Comparison of ENCODE assay signal across 7 cellular contexts in genomic region chr16:14303654-14304394, GRCh38.
DNase-seq lines count a peak whose midpoint lies in the region; ATAC-seq lines count a peak whose summit lies in the region.

No MANE protein-coding gene starts in this region.

- DNase-seq in HAP-1 (ENCODE audit: low spot score in 2 of 2) (peak in 1 of 2 experiments; percentile 47), AML-193 (lab: John Stamatoyannopoulos, UW) (no peak), DMS153 (lab: John Stamatoyannopoulos, UW) (no peak)
- no peak for DNase-seq in stimulated activated naive CD8-positive, alpha-beta T cell treated with anti-CD3 and anti-CD28 coated beads, Interleukin-15, amount 100 ng/mL, for 72 hours

- in situ Hi-C loops in HAP-1 (cut with MboI; ENCODE audit: low sequenced_read_pairs): loop anchor here (5.0 to 10.0 kb wide), 2 partner anchors 71 to 223 kb away; no protein-coding TSS in a partner anchor

- peak overlapping the region; percentile 64 for H3K4me3 ChIP-seq in HAP-1
- peak overlapping the region; percentile 74 for H3K4me3 ChIP-seq in iPS-18a (ENCODE audit: low read length)

- peak overlapping the region; percentile 51 for H3K4me3 Mint-ChIP-seq in activated T-helper 17 cell treated with anti-CD3 and anti-CD28 coated beads, Interleukin-2, amount 50 U/mL, for 72 hours
- H3K4me3 Mint-ChIP-seq in stimulated activated naive CD8-positive, alpha-beta T cell treated with anti-CD3 and anti-CD28 coated beads, Interleukin-15, amount 100 ng/mL, for 72 hours: peak overlapping the region; percentile 88 to 95

- H3K9ac ChIP-seq in iPS-18a (ENCODE audit: low read length): peak overlapping the region; percentile 29

- H3K27ac ChIP-seq in iPS-18a (ENCODE audit: low read length): no peak overlapping the region

- no peaks in the 10 kb centered on the region for H3K36me3 ChIP-seq in HAP-1 (replicated peaks)
- no peaks in the 10 kb centered on the region for H3K36me3 ChIP-seq in iPS-18a (ENCODE audit: control insufficient read depth, low read depth, low read length)

- peaks cover 15% of the 10 kb centered on the region for H3K27me3 Mint-ChIP-seq in activated T-helper 17 cell treated with anti-CD3 and anti-CD28 coated beads, Interleukin-2, amount 50 U/mL, for 72 hours
- peaks cover 10% of the 10 kb centered on the region for H3K27me3 Mint-ChIP-seq in stimulated activated naive CD8-positive, alpha-beta T cell treated with anti-CD3 and anti-CD28 coated beads, Interleukin-15, amount 100 ng/mL, for 72 hours

- peaks cover 14% of the 10 kb centered on the region for H3K4me1 ChIP-seq in HAP-1
- H3K4me1 ChIP-seq in iPS-18a (ENCODE audit: control insufficient read depth, low read depth, low read length): peaks cover 42% of the 10 kb centered on the region

- no peak overlapping the region for H3K27ac Mint-ChIP-seq in activated T-helper 17 cell treated with anti-CD3 and anti-CD28 coated beads, Interleukin-2, amount 50 U/mL, for 72 hours
- H3K27ac Mint-ChIP-seq in stimulated activated naive CD8-positive, alpha-beta T cell treated with anti-CD3 and anti-CD28 coated beads, Interleukin-15, amount 100 ng/mL, for 72 hours: no peak overlapping the region

- peaks cover 9% of the 10 kb centered on the region for H3K4me1 Mint-ChIP-seq in activated T-helper 17 cell treated with anti-CD3 and anti-CD28 coated beads, Interleukin-2, amount 50 U/mL, for 72 hours
- peaks cover 47% of the 10 kb centered on the region for H3K4me1 Mint-ChIP-seq in stimulated activated naive CD8-positive, alpha-beta T cell treated with anti-CD3 and anti-CD28 coated beads, Interleukin-15, amount 100 ng/mL, for 72 hours

- no peak for ATAC-seq in activated T-helper 17 cell treated with anti-CD3 and anti-CD28 coated beads, Interleukin-2, amount 50 U/mL, for 72 hours (replicated peaks)
- no peak for ATAC-seq in stimulated activated naive CD8-positive, alpha-beta T cell treated with anti-CD3 and anti-CD28 coated beads, Interleukin-15, amount 100 ng/mL, for 72 hours
- ATAC-seq in GM21825 (IDR thresholded peaks at IDR 0.05; ENCODE audit: unreplicated experiment): no peak

- H3K9me3 ChIP-seq in HAP-1 (no peaks in the 10 kb centered on the region), iPS-18a (ENCODE audit: control insufficient read depth, low read depth, low read length) (no peaks in the 10 kb centered on the region)

- H3K9me3 Mint-ChIP-seq in activated T-helper 17 cell treated with anti-CD3 and anti-CD28 coated beads, Interleukin-2, amount 50 U/mL, for 72 hours: no peaks in the 10 kb centered on the region
- H3K9me3 Mint-ChIP-seq in stimulated activated naive CD8-positive, alpha-beta T cell treated with anti-CD3 and anti-CD28 coated beads, Interleukin-15, amount 100 ng/mL, for 72 hours: no peaks in the 10 kb centered on the region

- H3K27me3 ChIP-seq in HAP-1 (ENCODE audit: low read depth): no peaks in the 10 kb centered on the region
- peaks cover 38% of the 10 kb centered on the region for H3K27me3 ChIP-seq in iPS-18a (ENCODE audit: control insufficient read depth, insufficient read depth, low read length)

- peaks cover 5% of the 10 kb centered on the region for H3K36me3 Mint-ChIP-seq in activated T-helper 17 cell treated with anti-CD3 and anti-CD28 coated beads, Interleukin-2, amount 50 U/mL, for 72 hours (ENCODE audit: low read depth)
